7 cellular contexts compared by ENCODE assay signal in the genomic region with DNA sequence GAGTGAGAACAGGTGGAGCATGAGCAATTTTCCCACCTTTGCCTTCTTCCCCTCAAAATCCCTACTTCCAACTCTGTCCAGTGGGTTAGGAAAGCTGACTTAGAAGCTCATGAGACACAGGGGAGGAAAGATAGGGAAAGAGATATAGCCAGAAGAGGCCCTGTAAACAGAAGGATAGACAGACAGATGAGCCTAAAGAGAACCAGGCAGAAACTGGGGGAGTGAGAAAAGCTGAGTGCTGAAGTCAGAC. TPM values are rescaled to one million over a fixed set of nuclear protein-coding genes. Genes with fewer than 3 reads are reported as not detected.
A peak's percentile ranks its signal among the peaks of the same experiment; 100 is the strongest.
DNase-seq lines count a peak whose midpoint lies in the region; ATAC-seq and TF ChIP-seq lines count a peak whose summit lies in the region.
"Had no signal": no experiment of that assay in that cellular context is flagged by ENCODE, and none has a peak within 500 bp of the region (broad histone marks: within the 10 kb centered on the region; RNA-seq: fewer than 3 reads in every experiment).

No MANE protein-coding gene starts in this region.

- TF ChIP-seq CTCF in thoracic aorta (IDR thresholded peaks at IDR 0.05) = no peak

- H3K36me3 ChIP-seq in SJSA1 = peaks cover 94% of the 10 kb centered on the region
- H3K36me3 ChIP-seq in iPS-15b (ENCODE audit: control insufficient read depth, insufficient read depth, low read length) = peaks cover 21% of the 10 kb centered on the region
- H3K36me3 ChIP-seq in thoracic aorta = peaks cover 4% of the 10 kb centered on the region

- H3K4me3 ChIP-seq in SJSA1 (no peak overlapping the region), iPS-15b (ENCODE audit: low read depth, low read length) (peak overlapping the region; percentile 23), thoracic aorta (no peak overlapping the region)

- no peak for ATAC-seq in thoracic aorta (ENCODE audit: insufficient number of reproducible peaks, low FRiP score, low read depth)
- ATAC-seq: natural killer cell treated with Interleukin-12 subunit alpha and Interleukin-12 subunit beta and Interleukin-15 and Interleukin-18, amount 100 ng/mL, for 72 hours; stimulated activated memory B cell treated with anti-CD40 and anti-IgM and Interleukin-4, amounts not matched to agents 10 μg/mL and 1 μg/mL and 100 μg/mL, for 72 hours had no signal

- peak overlapping the region; percentile 77 for H3K27ac ChIP-seq in SJSA1
- H3K27ac ChIP-seq in thoracic aorta = peak overlapping the region; percentile 78 to 93

- H3K9me3 ChIP-seq in SJSA1 (replicated peaks) = no peaks in the 10 kb centered on the region
- no peaks in the 10 kb centered on the region for H3K9me3 ChIP-seq in iPS-15b (ENCODE audit: control insufficient read depth, insufficient read depth, low read length)
- no peaks in the 10 kb centered on the region for H3K9me3 ChIP-seq in thoracic aorta

- H3K4me1 ChIP-seq in SJSA1 (replicated peaks) (peaks cover 65% of the 10 kb centered on the region), iPS-15b (ENCODE audit: control insufficient read depth, insufficient read depth, low read length) (peaks cover 25% of the 10 kb centered on the region), thoracic aorta (ENCODE audit: control insufficient read depth in 1 of 2, low read depth in 2 of 2) (peaks cover 34 to 44% of the 10 kb centered on the region in 2 donors)

- H3K27me3 ChIP-seq in SJSA1 (replicated peaks) (no peaks in the 10 kb centered on the region), iPS-15b (ENCODE audit: control insufficient read depth, insufficient read depth, low read length) (no peaks in the 10 kb centered on the region), thoracic aorta (replicated peaks; ENCODE audit: insufficient read depth) (no peaks in the 10 kb centered on the region)

- no peak for DNase-seq in SJSA1 (ENCODE audit: low read depth in 1 of 2, low spot score in 2 of 2)
- no peak for DNase-seq in thoracic aorta (ENCODE audit: low spot score)
- no peak for DNase-seq in NCI-H146 treated with DMSO at 0.1 percent for 48 hours (lab: John Stamatoyannopoulos, UW; ENCODE audit: unreplicated experiment)
- DNase-seq in SHP77 treated with DMSO at 0.1 percent for 48 hours (lab: John Stamatoyannopoulos, UW) = no peak

- H3K9ac ChIP-seq in iPS-15b (ENCODE audit: low read depth, low read length) = no peak overlapping the region

RNA-seq across cellular contexts. Expression of gene AJUBA, which starts 5.0 kb away (rescaled TPM):
- total RNA-seq in SJSA1 (2014; rRNA removed; shearing (Covaris generic)) = 116 and 125 TPM in 2 replicates
- 10 to 100 TPM in 1 of 2 donors, 1 to 10 TPM in 1; 9.7 to 35.3 TPM for total RNA-seq in thoracic aorta

RNA-seq across cellular contexts. Expression of gene HAUS4, which starts 20.5 kb away (rescaled TPM):
- total RNA-seq in SJSA1 (2014; rRNA removed; shearing (Covaris generic)) = 37.3 and 39.5 TPM in 2 replicates
- 10 to 100 TPM; 31.4 to 47.7 TPM for total RNA-seq in thoracic aorta

RNA-seq across cellular contexts. Expression of gene C14orf93, which starts 32.6 kb away (rescaled TPM):
- total RNA-seq in SJSA1 (2014; rRNA removed; shearing (Covaris generic)) = 3.2 and 6.5 TPM in 2 replicates
- total RNA-seq in thoracic aorta = 10 to 100 TPM in 1 of 2 donors, 1 to 10 TPM in 1; 9.3 to 19.7 TPM

RNA-seq across cellular contexts. Expression of gene PRMT5, which starts 48.2 kb away (rescaled TPM):
- total RNA-seq in SJSA1 (2014; rRNA removed; shearing (Covaris generic)) = 43.9 and 67.8 TPM in 2 replicates
- total RNA-seq in thoracic aorta = 10 to 100 TPM; 27.8 to 30.5 TPM

RNA-seq across cellular contexts. Expression of gene PSMB5, which starts 57.3 kb away (rescaled TPM):
- total RNA-seq in SJSA1 (2014; rRNA removed; shearing (Covaris generic)) = 226 and 255 TPM in 2 replicates
- total RNA-seq in thoracic aorta = 10 to 100 TPM; 47.4 to 79.7 TPM
